2 cellular contexts compared by ENCODE assay signal in the genomic region with DNA sequence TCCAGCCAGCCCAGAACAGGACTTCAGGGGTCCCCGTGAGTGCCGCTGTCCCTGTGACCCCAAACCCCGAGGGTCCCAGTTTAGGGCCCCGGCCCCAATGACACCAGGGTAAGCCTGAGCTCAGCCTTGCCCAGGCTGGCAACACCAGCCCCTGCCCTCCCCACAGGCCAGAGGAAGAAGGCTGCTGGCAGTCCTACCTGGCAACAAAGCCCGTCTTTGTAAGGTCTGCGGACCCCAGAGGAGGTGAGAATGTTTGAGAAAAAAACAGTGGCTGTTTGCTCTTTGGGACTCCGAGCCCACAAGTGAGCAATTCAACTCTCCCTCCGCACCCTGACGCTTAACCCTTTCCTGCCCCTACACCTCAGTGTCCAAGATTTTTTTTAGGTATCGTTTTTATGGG.
TF ChIP-seq lines count a peak whose summit lies in the region.

No MANE protein-coding gene starts in this region.

TF ChIP-seq in GM12878, 131 proteins besides CTCF, POLR2A, EP300 and RAD21:
- TF ChIP-seq RFX5 (IDR thresholded peaks at IDR 0.05; ENCODE audit: low read depth, low read length): peak; percentile 53; the same call in 1 of the 2 replicates
- TF ChIP-seq, protein P1, sequence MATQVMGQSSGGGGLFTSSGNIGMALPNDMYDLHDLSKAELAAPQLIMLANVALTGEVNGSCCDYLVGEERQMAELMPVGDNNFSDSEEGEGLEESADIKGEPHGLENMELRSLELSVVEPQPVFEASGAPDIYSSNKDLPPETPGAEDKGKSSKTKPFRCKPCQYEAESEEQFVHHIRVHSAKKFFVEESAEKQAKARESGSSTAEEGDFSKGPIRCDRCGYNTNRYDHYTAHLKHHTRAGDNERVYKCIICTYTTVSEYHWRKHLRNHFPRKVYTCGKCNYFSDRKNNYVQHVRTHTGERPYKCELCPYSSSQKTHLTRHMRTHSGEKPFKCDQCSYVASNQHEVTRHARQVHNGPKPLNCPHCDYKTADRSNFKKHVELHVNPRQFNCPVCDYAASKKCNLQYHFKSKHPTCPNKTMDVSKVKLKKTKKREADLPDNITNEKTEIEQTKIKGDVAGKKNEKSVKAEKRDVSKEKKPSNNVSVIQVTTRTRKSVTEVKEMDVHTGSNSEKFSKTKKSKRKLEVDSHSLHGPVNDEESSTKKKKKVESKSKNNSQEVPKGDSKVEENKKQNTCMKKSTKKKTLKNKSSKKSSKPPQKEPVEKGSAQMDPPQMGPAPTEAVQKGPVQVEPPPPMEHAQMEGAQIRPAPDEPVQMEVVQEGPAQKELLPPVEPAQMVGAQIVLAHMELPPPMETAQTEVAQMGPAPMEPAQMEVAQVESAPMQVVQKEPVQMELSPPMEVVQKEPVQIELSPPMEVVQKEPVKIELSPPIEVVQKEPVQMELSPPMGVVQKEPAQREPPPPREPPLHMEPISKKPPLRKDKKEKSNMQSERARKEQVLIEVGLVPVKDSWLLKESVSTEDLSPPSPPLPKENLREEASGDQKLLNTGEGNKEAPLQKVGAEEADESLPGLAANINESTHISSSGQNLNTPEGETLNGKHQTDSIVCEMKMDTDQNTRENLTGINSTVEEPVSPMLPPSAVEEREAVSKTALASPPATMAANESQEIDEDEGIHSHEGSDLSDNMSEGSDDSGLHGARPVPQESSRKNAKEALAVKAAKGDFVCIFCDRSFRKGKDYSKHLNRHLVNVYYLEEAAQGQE (IDR thresholded peaks at IDR 0.05; ENCODE audit: low read depth, low read length): no peak
- TF ChIP-seq CHD1 (IDR thresholded peaks at IDR 0.05; ENCODE audit: low read depth, low read length): no peak

TF ChIP-seq in liver, 16 proteins besides CTCF, POLR2A, EP300 and RAD21:
- no peak for TF ChIP-seq SP1 (IDR thresholded peaks at IDR 0.05)
- no peak for TF ChIP-seq YY1 (IDR thresholded peaks at IDR 0.05)
- no peak for TF ChIP-seq JUND (IDR thresholded peaks at IDR 0.05)
- TF ChIP-seq, protein P2, sequence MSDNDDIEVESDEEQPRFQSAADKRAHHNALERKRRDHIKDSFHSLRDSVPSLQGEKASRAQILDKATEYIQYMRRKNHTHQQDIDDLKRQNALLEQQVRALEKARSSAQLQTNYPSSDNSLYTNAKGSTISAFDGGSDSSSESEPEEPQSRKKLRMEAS (IDR thresholded peaks at IDR 0.05): no peak
- TF ChIP-seq TAF1 (conservative IDR thresholded peaks at IDR 0.05): no peak
- TF ChIP-seq NR2F2 (IDR thresholded peaks at IDR 0.05): no peak
- TF ChIP-seq, protein P3, sequence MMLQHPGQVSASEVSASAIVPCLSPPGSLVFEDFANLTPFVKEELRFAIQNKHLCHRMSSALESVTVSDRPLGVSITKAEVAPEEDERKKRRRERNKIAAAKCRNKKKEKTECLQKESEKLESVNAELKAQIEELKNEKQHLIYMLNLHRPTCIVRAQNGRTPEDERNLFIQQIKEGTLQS (IDR thresholded peaks at IDR 0.05): no peak
- TF ChIP-seq, protein P1 (IDR thresholded peaks at IDR 0.05): no peak
- no peak for TF ChIP-seq HNF4G (IDR thresholded peaks at IDR 0.05)
- no peak for TF ChIP-seq HNF4A (conservative IDR thresholded peaks at IDR 0.05)
- no peak for TF ChIP-seq EGR1 (IDR thresholded peaks at IDR 0.05; ENCODE audit: low read depth in 2 of 2)
- TF ChIP-seq, protein P4, sequence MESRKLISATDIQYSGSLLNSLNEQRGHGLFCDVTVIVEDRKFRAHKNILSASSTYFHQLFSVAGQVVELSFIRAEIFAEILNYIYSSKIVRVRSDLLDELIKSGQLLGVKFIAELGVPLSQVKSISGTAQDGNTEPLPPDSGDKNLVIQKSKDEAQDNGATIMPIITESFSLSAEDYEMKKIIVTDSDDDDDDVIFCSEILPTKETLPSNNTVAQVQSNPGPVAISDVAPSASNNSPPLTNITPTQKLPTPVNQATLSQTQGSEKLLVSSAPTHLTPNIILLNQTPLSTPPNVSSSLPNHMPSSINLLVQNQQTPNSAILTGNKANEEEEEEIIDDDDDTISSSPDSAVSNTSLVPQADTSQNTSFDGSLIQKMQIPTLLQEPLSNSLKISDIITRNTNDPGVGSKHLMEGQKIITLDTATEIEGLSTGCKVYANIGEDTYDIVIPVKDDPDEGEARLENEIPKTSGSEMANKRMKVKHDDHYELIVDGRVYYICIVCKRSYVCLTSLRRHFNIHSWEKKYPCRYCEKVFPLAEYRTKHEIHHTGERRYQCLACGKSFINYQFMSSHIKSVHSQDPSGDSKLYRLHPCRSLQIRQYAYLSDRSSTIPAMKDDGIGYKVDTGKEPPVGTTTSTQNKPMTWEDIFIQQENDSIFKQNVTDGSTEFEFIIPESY (IDR thresholded peaks at IDR 0.05): no peak
- TF ChIP-seq FOXA2 (IDR thresholded peaks at IDR 0.05): no peak
- TF ChIP-seq RXRA (IDR thresholded peaks at IDR 0.05): no peak
- no peak for TF ChIP-seq FOXA1 (IDR thresholded peaks at IDR 0.05)
